Comparison of ENCODE assay signal across 12 cellular contexts in the genomic region with DNA sequence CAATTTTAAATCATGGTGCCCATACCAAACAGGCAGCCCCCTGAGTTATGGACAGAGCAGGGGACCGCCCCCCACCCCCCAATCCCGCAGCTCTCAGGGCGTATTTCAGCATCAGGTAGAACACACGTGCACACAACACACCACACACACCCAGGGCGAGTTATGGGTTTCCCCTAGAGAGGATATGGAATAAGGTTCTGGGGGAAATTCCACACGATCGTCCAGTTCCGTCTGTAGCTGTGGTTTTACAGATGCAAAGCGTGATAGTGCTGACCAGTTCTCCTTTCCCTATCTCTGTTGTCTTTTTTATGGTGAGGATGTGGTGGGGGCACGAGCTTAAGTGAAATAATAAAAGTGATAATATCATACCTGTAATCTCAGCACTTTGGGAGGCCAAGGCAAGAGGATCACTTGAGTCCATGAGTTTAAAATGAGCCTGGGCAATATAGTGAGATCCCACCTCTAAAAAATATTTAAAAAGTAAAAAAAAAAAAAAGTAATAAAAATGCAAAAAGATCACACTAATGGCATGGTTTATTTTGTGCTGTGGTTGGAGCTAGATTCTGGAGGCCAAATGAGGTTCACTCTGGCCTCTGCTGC. TPM values are rescaled to one million over a fixed set of nuclear protein-coding genes. Genes with fewer than 3 reads are reported as not detected.
DNase-seq lines count a peak whose midpoint lies in the region; ATAC-seq and TF ChIP-seq lines count a peak whose summit lies in the region.
"Had no signal": no experiment of that assay in that cellular context is flagged by ENCODE, and none has a peak within 500 bp of the region (broad histone marks: within the 10 kb centered on the region; RNA-seq: fewer than 3 reads in every experiment).

No MANE protein-coding gene starts in this region.

- H3K27me3 Mint-ChIP-seq in central memory CD8-positive, alpha-beta T cell, result peaks cover 31% of the 10 kb centered on the region

- H3K36me3 Mint-ChIP-seq in central memory CD8-positive, alpha-beta T cell (ENCODE audit: insufficient read depth), result peaks cover 2% of the 10 kb centered on the region

- H3K36me3 ChIP-seq in left ventricle myocardium inferior, result no peaks in the 10 kb centered on the region
- H3K36me3 ChIP-seq in urinary bladder (ENCODE audit: insufficient read depth), result no peaks in the 10 kb centered on the region
- no peaks in the 10 kb centered on the region for H3K36me3 ChIP-seq in uterus

- peak overlapping the region; percentile 25 for H3K27ac Mint-ChIP-seq in central memory CD8-positive, alpha-beta T cell (ENCODE audit: low read depth)

- no peak overlapping the region for H3K4me3 Mint-ChIP-seq in central memory CD8-positive, alpha-beta T cell

- H3K4me1 Mint-ChIP-seq in central memory CD8-positive, alpha-beta T cell, result peaks cover 24% of the 10 kb centered on the region

- H3K27me3 ChIP-seq in left ventricle myocardium inferior (ENCODE audit: low read depth) (no peaks in the 10 kb centered on the region), uterus (no peaks in the 10 kb centered on the region)

- H3K9me3 ChIP-seq in left ventricle myocardium inferior (replicated peaks) (no peaks in the 10 kb centered on the region), uterus (no peaks in the 10 kb centered on the region)

- H3K4me3 ChIP-seq in left ventricle myocardium inferior (no peak overlapping the region), urinary bladder (ENCODE audit: low read depth, low read length) (no peak overlapping the region), uterus (no peak overlapping the region)
- H3K4me3 ChIP-seq: coronary artery had no signal

- peak overlapping the region; percentile 91 for H3K27ac ChIP-seq in left ventricle myocardium inferior (replicated peaks)
- peak overlapping the region; percentile 7 for H3K27ac ChIP-seq in urinary bladder (ENCODE audit: low read depth)
- H3K27ac ChIP-seq in uterus, result peak overlapping the region in 1 of 2 donors; percentile 87

- TF ChIP-seq POLR2A in uterus (IDR thresholded peaks at IDR 0.05), result no peak

- ATAC-seq in left ventricle myocardium superior (no peak), HG03460 (IDR thresholded peaks at IDR 0.05; ENCODE audit: unreplicated experiment) (peak; percentile 39), GM21528 (IDR thresholded peaks at IDR 0.05; ENCODE audit: low FRiP score, unreplicated experiment) (no peak)
- no peak for ATAC-seq in central memory CD8-positive, alpha-beta T cell (replicated peaks; ENCODE audit: extremely low read depth, poor library complexity, severe bottlenecking)

- WGBS in urinary bladder, result 77% methylated on average over 10 of the region's 10 CpGs

- peaks cover 73% of the 10 kb centered on the region for H3K4me1 ChIP-seq in left ventricle myocardium inferior
- peaks cover 2% of the 10 kb centered on the region for H3K4me1 ChIP-seq in urinary bladder (ENCODE audit: insufficient read depth)
- peaks cover 0 to 6% of the 10 kb centered on the region in 2 donors for H3K4me1 ChIP-seq in uterus

- intact Hi-C loops in left ventricle myocardium inferior (cut with micrococcal nuclease), result no loop called here
- intact Hi-C loops in left ventricle myocardium superior (cut with micrococcal nuclease), result no loop called here
- intact Hi-C loops in uterus (cut with DNase I; ENCODE audit: low total_unique reads), result no loop called here

- no peaks in the 10 kb centered on the region for H3K9me3 Mint-ChIP-seq in central memory CD8-positive, alpha-beta T cell

- DNase-seq in left ventricle myocardium inferior (no peak), left ventricle myocardium superior (no peak), NCI-H510A (lab: John Stamatoyannopoulos, UW) (no peak), uterus (no peak)
- DNase-seq in central memory CD8-positive, alpha-beta T cell (ENCODE audit: low spot score in 2 of 2), result no peak
- DNase-seq: activated CD4-positive, alpha-beta T cell treated with anti-CD3 and anti-CD28 coated beads for 1 hour; HCEC 1CT; stimulated activated CD4-positive, alpha-beta T cell treated with anti-CD3 and anti-CD28 coated beads, Interleukin-15, amount 100 ng/mL, for 24 hours had no signal

- TF ChIP-seq CTCF in left ventricle myocardium inferior (IDR thresholded peaks at IDR 0.05; ENCODE audit: borderline replicate concordance), result no peak
- no peak for TF ChIP-seq CTCF in uterus (IDR thresholded peaks at IDR 0.05)

RNA-seq across cellular contexts. Expression of a gene that starts 25.1 kb away (rescaled TPM):
- total RNA-seq in left ventricle myocardium inferior (5.9 TPM), left ventricle myocardium superior (5.2 TPM), urinary bladder (24.3 TPM), uterus (10 to 100 TPM in 3 of 4 donors, 1 to 10 TPM in 1; 9.5 to 37.5 (median 18.3) TPM)
- polyA plus RNA-seq in urinary bladder, result 13.0 TPM

RNA-seq across cellular contexts. Expression of a gene that starts 49.6 kb away (rescaled TPM):
- total RNA-seq in left ventricle myocardium inferior (2.9 TPM), left ventricle myocardium superior (3.7 TPM), urinary bladder (4.5 TPM), uterus (10 to 100 TPM in 1 of 4 donors, 1 to 10 TPM in 3; 5.9 to 11.0 (median 6.5) TPM)
- 3.2 TPM for polyA plus RNA-seq in urinary bladder
